Comparison of ENCODE assay signal across 29 cellular contexts in genomic region chr4:73161527-73162185, GRCh38.
DNase-seq lines count a peak whose midpoint lies in the region; ATAC-seq and TF ChIP-seq lines count a peak whose summit lies in the region.
"Had no signal": no experiment of that assay in that cellular context is flagged by ENCODE, and none has a peak within 500 bp of the region (broad histone marks: within the 10 kb centered on the region; RNA-seq: fewer than 3 reads in every experiment).

No MANE protein-coding gene starts in this region.

- H3K4me1 Mint-ChIP-seq in HFFc6 (ENCODE audit: low read depth), result peaks cover 33% of the 10 kb centered on the region
- peaks cover 6% of the 10 kb centered on the region for H3K4me1 Mint-ChIP-seq in T-helper 17 cell

- H3K27me3 Mint-ChIP-seq in HFFc6 (ENCODE audit: insufficient read depth), result no peaks in the 10 kb centered on the region; the same call in 1 of the 2 replicates
- H3K27me3 Mint-ChIP-seq in T-helper 17 cell, result no peaks in the 10 kb centered on the region

- H3K36me3 Mint-ChIP-seq in HFFc6 (ENCODE audit: low read depth), result peaks cover 51% of the 10 kb centered on the region
- peaks cover 3% of the 10 kb centered on the region for H3K36me3 Mint-ChIP-seq in T-helper 17 cell (ENCODE audit: low read depth)

- peaks cover 6% of the 10 kb centered on the region for H3K9me3 ChIP-seq in T-helper 17 cell (ENCODE audit: control insufficient read depth, low read length, poor library complexity, severe bottlenecking)
- no peaks in the 10 kb centered on the region; the same call in 1 of the 2 replicates for H3K9me3 ChIP-seq in BE2C
- H3K9me3 ChIP-seq: colonic mucosa, Peyer's patch, right lobe of liver had no signal

- DNase-seq in SIG-M5 treated with dmso at 0.1 percent for 504 hours (lab: John Stamatoyannopoulos, UW; ENCODE audit: unreplicated experiment) (peak; percentile 7), SIG-M5 (lab: John Stamatoyannopoulos, UW) (no peak), HFFc6 (peak; percentile 9), T-helper 17 cell (no peak), myocyte (ENCODE audit: low read depth) (peak; percentile 37), putamen (ENCODE audit: low spot score) (no peak), BE2C (no peak), DMS114 treated with DMSO at 0.1 percent for 48 hours (lab: John Stamatoyannopoulos, UW; ENCODE audit: unreplicated experiment) (no peak)
- DNase-seq: activated CD4-positive, alpha-beta T cell treated with anti-CD3 and anti-CD28 coated beads for 4 hours; activated naive CD4-positive, alpha-beta T cell treated with Interleukin-2 at 50 U/mL for 16 hours; activated T-cell treated with anti-CD3 and anti-CD28 coated beads, Interleukin-2, amount 50 U/mL, for 48 hours; amygdala; colonic mucosa; effector CD8-positive, alpha-beta T cell; head of caudate nucleus; Karpas-422; kidney glomerular epithelial cell; NCI-H1092; NCI-H187; NCI-H524 treated with DMSO at 0.1 percent for 48 hours; Peyer's patch; right lobe of liver; stimulated activated CD4-positive, alpha-beta T cell treated with anti-CD3 and anti-CD28 coated beads, Interleukin-12 subunit alpha, Interleukin-12 subunit beta, amount 100 ng/mL, for 4 hours; stimulated activated CD4-positive, alpha-beta T cell treated with anti-CD3 and anti-CD28 coated beads, Interleukin-4, amount 100 ng/mL, for 1 hour had no signal

- peaks cover 14% of the 10 kb centered on the region for H3K9me3 Mint-ChIP-seq in HFFc6

- peaks cover 64% of the 10 kb centered on the region for H3K36me3 ChIP-seq in BE2C
- H3K36me3 ChIP-seq: colonic mucosa had no signal

- TF ChIP-seq CTCF in HFFc6 (IDR thresholded peaks at IDR 0.05), result no peak
- no peak for TF ChIP-seq CTCF in BE2C (IDR thresholded peaks at IDR 0.05; ENCODE audit: low read depth, low read length)

- H3K4me3 Mint-ChIP-seq in HFFc6 (no peak overlapping the region; the same call in 1 of the 2 replicates), T-helper 17 cell (peak overlapping the region; percentile 36)
- H3K4me3 Mint-ChIP-seq: neural crest cell; stimulated activated effector memory CD8-positive, alpha-beta T cell treated with anti-CD3 and anti-CD28 coated beads, Interleukin-12 subunit alpha, Interleukin-12 subunit beta, amount 100 ng/mL, for 72 hours; T-helper 1 cell treated with Interleukin-12 subunit alpha and Interleukin-12 subunit beta and Interleukin-4 antibody, amounts not matched to agents 30 μg/mL and 1 μg/mL, for 36 hours had no signal

- ATAC-seq in T-helper 17 cell, result no peak
- ATAC-seq: HepG2; right lobe of liver; stimulated activated effector memory CD8-positive, alpha-beta T cell treated with anti-CD3 and anti-CD28 coated beads, Interleukin-12 subunit alpha, Interleukin-12 subunit beta, amount 100 ng/mL, for 72 hours had no signal

- H3K27ac Mint-ChIP-seq in HFFc6, result peak overlapping the region; percentile 49; the same call in 1 of the 2 replicates
- peak overlapping the region; percentile 45 for H3K27ac Mint-ChIP-seq in T-helper 17 cell
- H3K27ac Mint-ChIP-seq: stimulated activated effector memory CD8-positive, alpha-beta T cell treated with anti-CD3 and anti-CD28 coated beads, Interleukin-12 subunit alpha, Interleukin-12 subunit beta, amount 100 ng/mL, for 72 hours; T-helper 1 cell treated with Interleukin-12 subunit alpha and Interleukin-12 subunit beta and Interleukin-4 antibody, amounts not matched to agents 30 μg/mL and 1 μg/mL, for 36 hours had no signal

- H3K27me3 ChIP-seq in BE2C, result no peaks in the 10 kb centered on the region
- H3K27me3 ChIP-seq: colonic mucosa, Peyer's patch, right lobe of liver had no signal

- no peaks in the 10 kb centered on the region for H3K4me1 ChIP-seq in BE2C
- H3K4me1 ChIP-seq: colonic mucosa, Peyer's patch, right lobe of liver had no signal

- no peak overlapping the region for H3K4me3 ChIP-seq in BE2C (ENCODE audit: low read depth, low read length)
- H3K4me3 ChIP-seq: colonic mucosa, Peyer's patch, right lobe of liver, SK-N-MC had no signal

Comparison
In these comparisons a context has a peak if more than half of its experiments do, and no peak if none do; other contexts are left out.
1. DNase-seq: peak in SIG-M5 treated with dmso at 0.1 percent for 504 hours (single experiment), HFFc6 (single experiment) and myocyte (single experiment); none in SIG-M5 (single experiment), T-helper 17 cell (0 of 3), putamen (single experiment), BE2C (single experiment) and DMS114 treated with DMSO at 0.1 percent for 48 hours (single experiment).